8 cellular contexts compared by ENCODE assay signal in the genomic region with DNA sequence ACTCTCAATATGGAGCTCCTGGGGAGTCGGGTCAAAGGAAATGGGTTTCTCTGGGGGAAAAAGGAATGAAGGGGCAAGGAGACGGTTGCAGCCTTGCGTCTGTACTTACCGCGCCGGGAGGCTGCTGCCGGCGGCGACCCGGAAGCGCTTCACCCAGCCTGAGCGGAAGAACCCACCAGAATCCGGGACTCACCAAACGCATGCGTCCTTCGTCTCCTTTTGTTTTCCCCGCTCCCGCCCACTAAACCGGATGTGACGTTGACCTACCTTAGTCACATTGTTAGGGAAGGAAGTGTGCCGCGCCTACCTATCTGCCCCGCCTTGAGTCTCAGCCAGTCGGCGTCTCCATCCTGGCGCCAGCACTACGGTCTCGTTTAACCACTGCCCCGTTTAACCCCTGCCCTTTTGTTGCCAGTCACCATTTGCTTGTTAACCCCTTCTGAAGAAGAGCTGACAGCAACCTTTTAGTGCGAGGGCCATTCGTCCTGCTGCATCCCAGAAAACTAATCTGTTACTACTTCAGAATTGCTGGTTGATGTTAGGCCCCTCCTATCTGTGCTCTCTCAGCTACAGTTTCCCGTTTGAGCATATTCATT. TPM values are rescaled to one million over a fixed set of nuclear protein-coding genes. Genes with fewer than 3 reads are reported as not detected.
A peak's percentile ranks its signal among the peaks of the same experiment; 100 is the strongest.
DNase-seq lines count a peak whose midpoint lies in the region; ATAC-seq and TF ChIP-seq lines count a peak whose summit lies in the region.

A gene (minus strand): TSS at position 155 of the 596 bp plus-strand sequence. CDS start 1,419 bp downstream, outside the sequence.

- in situ Hi-C loops in GM13976 (cut with MboI; ENCODE audit: low sequenced_read_pairs, unreplicated experiment) = no loop called here

- peaks cover 28% of the 10 kb centered on the region for H3K4me1 Mint-ChIP-seq in progenitor cell of endocrine pancreas (ENCODE audit: low read depth)

- peaks cover 7% of the 10 kb centered on the region for H3K36me3 ChIP-seq in left ventricle myocardium inferior

- no peak for TF ChIP-seq CTCF in GM13976 (IDR thresholded peaks at IDR 0.05; ENCODE audit: borderline replicate concordance, control extremely low read depth, extremely low read depth, insufficient read depth, missing control alignments)
- TF ChIP-seq CTCF in left ventricle myocardium inferior (IDR thresholded peaks at IDR 0.05; ENCODE audit: borderline replicate concordance) = peak; percentile 22
- no peak for TF ChIP-seq CTCF in progenitor cell of endocrine pancreas (IDR thresholded peaks at IDR 0.05; ENCODE audit: unreplicated experiment)

- H3K27me3 ChIP-seq in left ventricle myocardium inferior (ENCODE audit: low read depth) = peaks cover 7% of the 10 kb centered on the region

- peak within 1 kb of the TSS; percentile 99 for H3K4me3 Mint-ChIP-seq in progenitor cell of endocrine pancreas (ENCODE audit: low read depth)

- peak; percentile 89 for DNase-seq in GM13976 (ENCODE audit: low spot score)
- DNase-seq in NCI-H146 treated with DMSO at 0.1 percent for 48 hours (lab: John Stamatoyannopoulos, UW; ENCODE audit: unreplicated experiment) = peak; percentile 99
- peak; percentile 97 for DNase-seq in amniotic stem cell (lab: John Stamatoyannopoulos, UW)
- DNase-seq in left ventricle myocardium inferior = peak; percentile 98
- peak; percentile 84 for DNase-seq in progenitor cell of endocrine pancreas (ENCODE audit: low spot score, unreplicated experiment)
- DNase-seq in ureter (ENCODE audit: low spot score) = peak; percentile 99

- no peaks in the 10 kb centered on the region for H3K9me3 Mint-ChIP-seq in progenitor cell of endocrine pancreas (ENCODE audit: low read depth)

- H3K27ac ChIP-seq in left ventricle myocardium inferior (replicated peaks) = peak within 1 kb of the TSS; percentile 95

- peak within 1 kb of the TSS; percentile 68 for H3K4me3 ChIP-seq in left ventricle myocardium inferior

- H3K4me1 ChIP-seq in left ventricle myocardium inferior = peaks cover 16% of the 10 kb centered on the region

- H3K27me3 Mint-ChIP-seq in progenitor cell of endocrine pancreas = no peaks in the 10 kb centered on the region

- H3K27ac Mint-ChIP-seq in progenitor cell of endocrine pancreas = peak within 1 kb of the TSS; percentile 100

- H3K9me3 ChIP-seq in left ventricle myocardium inferior (replicated peaks) = no peaks in the 10 kb centered on the region

- peak; percentile 72 for ATAC-seq in HG02870 (IDR thresholded peaks at IDR 0.05; ENCODE audit: unreplicated experiment)

- intact Hi-C loops in T-helper 1 cell treated with Interleukin-12 subunit alpha and Interleukin-12 subunit beta and Interleukin-4 antibody, amounts not matched to agents 30 ng/mL and 1 ng/mL, for 36 hours (cut with micrococcal nuclease) = loop anchor here (1.0 to 2.0 kb wide), 11 partner anchors 9 to 1486 kb away; a partner anchor contains a TSS
- intact Hi-C loops in left ventricle myocardium inferior (cut with micrococcal nuclease) = no loop called here

- H3K36me3 Mint-ChIP-seq in progenitor cell of endocrine pancreas (ENCODE audit: insufficient read depth) = peaks cover 5% of the 10 kb centered on the region

RNA-seq across cellular contexts. Expression of the gene that starts here (rescaled TPM):
- 46.0 and 53.8 TPM in 2 replicates for total RNA-seq in T-helper 1 cell treated with Interleukin-12 subunit alpha and Interleukin-12 subunit beta and Interleukin-4 antibody, amounts not matched to agents 30 ng/mL and 1 ng/mL, for 36 hours
- total RNA-seq in left ventricle myocardium inferior (43.9 TPM), progenitor cell of endocrine pancreas (56.1 and 61.3 TPM in 2 replicates), ureter (43.6 TPM)

Comparison
In these comparisons a context has a peak if more than half of its experiments do, and no peak if none do; other contexts are left out.
1. Peak in every context shown above with its lines: DNase-seq, ATAC-seq, H3K4me3 ChIP-seq and H3K27ac ChIP-seq.